Comparison of ENCODE assay signal across 18 cellular contexts in genomic region chr2:236772220-236772837, GRCh38.
"Had no signal": no experiment of that assay in that cellular context is flagged by ENCODE, and none has a peak within 500 bp of the region (broad histone marks: within the 10 kb centered on the region; RNA-seq: fewer than 3 reads in every experiment).

No MANE protein-coding gene starts in this region.

- H3K4me1 ChIP-seq: esophagus muscularis mucosa, gastroesophageal sphincter, left ventricle myocardium inferior, lower lobe of right lung had no signal

- FAIRE-seq: colon, keratinocyte had no signal

- ATAC-seq: effector memory CD8-positive, alpha-beta T cell; gastroesophageal sphincter; lower lobe of right lung; stimulated activated memory B cell treated with anti-CD40 and anti-IgM and Interleukin-4, amounts not matched to agents 10 μg/mL and 1 μg/mL and 100 μg/mL, for 72 hours had no signal

- H3K4me3 ChIP-seq: esophagus muscularis mucosa, gastroesophageal sphincter, left ventricle myocardium inferior, lower lobe of right lung, tibial artery had no signal

- H3K27ac ChIP-seq: epithelial cell of prostate, esophagus muscularis mucosa, gastroesophageal sphincter, left ventricle myocardium inferior, lower lobe of right lung, neutrophil, tibial artery had no signal

- H3K9me3 ChIP-seq: esophagus muscularis mucosa, gastroesophageal sphincter, lower lobe of right lung, neutrophil, tibial artery had no signal

- H3K27me3 ChIP-seq: esophagus muscularis mucosa, tibial artery had no signal

- H3K36me3 ChIP-seq: esophagus muscularis mucosa, gastroesophageal sphincter, left ventricle myocardium inferior, lower lobe of right lung, neutrophil, tibial artery had no signal

- DNase-seq: cerebellar nuclear complex; effector memory CD8-positive, alpha-beta T cell; foreskin fibroblast; immature natural killer cell; left ventricle myocardium inferior; lower lobe of right lung; naive B cell; right cardiac atrium; stimulated activated CD4-positive, alpha-beta T cell treated with anti-CD3 and anti-CD28 coated beads, Interleukin-4, amount 100 ng/mL, for 1 hour; stimulated activated CD8-positive, alpha-beta memory T cell treated with anti-CD3 and anti-CD28 coated beads, Interleukin-4, amount 100 ng/mL, for 48 hours had no signal
